ENCODE assay signal across 25 cellular contexts in the genomic region with DNA sequence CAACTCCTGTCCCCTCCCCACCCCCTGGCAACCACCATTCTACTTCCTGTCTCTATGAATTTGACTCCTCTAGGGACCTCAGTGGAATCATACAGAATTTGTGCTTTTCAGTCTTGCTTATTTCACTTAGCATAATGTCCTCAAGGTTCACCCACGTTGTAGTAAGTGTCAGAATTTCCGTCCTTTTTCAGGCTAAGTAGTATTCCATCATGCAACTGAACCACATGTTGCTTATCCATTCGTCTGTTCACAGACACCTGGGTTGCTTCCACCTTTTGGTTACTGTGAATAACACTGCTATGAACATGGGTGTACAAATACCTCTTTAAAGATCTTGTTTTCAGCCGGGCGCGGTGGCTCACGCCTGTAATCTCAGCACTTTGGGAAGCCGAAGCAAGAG.
"Had no signal": no experiment of that assay in that cellular context is flagged by ENCODE, and none has a peak within 500 bp of the region (broad histone marks: within the 10 kb centered on the region; RNA-seq: fewer than 3 reads in every experiment).

No MANE protein-coding gene starts in this region.

- H3K27me3 Mint-ChIP-seq: naive thymus-derived CD4-positive, alpha-beta T cell had no signal

- H3K4me3 ChIP-seq: neural progenitor cell, pancreas, prostate gland, right lobe of liver, sigmoid colon, stomach, thoracic aorta, thyroid gland, tibial nerve, upper lobe of left lung, uterus had no signal

- H3K9me3 ChIP-seq: pancreas, prostate gland, right lobe of liver, sigmoid colon, stomach, thoracic aorta, thyroid gland, tibial nerve, upper lobe of left lung, uterus had no signal

- H3K36me3 Mint-ChIP-seq: naive thymus-derived CD4-positive, alpha-beta T cell; natural killer cell; stimulated activated effector memory CD8-positive, alpha-beta T cell treated with anti-CD3 and anti-CD28 coated beads, Interleukin-12 subunit alpha, Interleukin-12 subunit beta, amount 100 ng/mL, for 72 hours; stimulated activated naive B cell treated with anti-CD40 and anti-IgM and Interleukin-4, amounts not matched to agents 10 μg/mL and 1 μg/mL and 100 μg/mL, for 72 hours had no signal

- H3K9me3 Mint-ChIP-seq: naive thymus-derived CD4-positive, alpha-beta T cell; natural killer cell; nephron; neural progenitor cell; stimulated activated effector memory CD8-positive, alpha-beta T cell treated with anti-CD3 and anti-CD28 coated beads, Interleukin-12 subunit alpha, Interleukin-12 subunit beta, amount 100 ng/mL, for 72 hours; stimulated activated naive B cell treated with anti-CD40 and anti-IgM and Interleukin-4, amounts not matched to agents 10 μg/mL and 1 μg/mL and 100 μg/mL, for 72 hours had no signal

- H3K27ac ChIP-seq: neural progenitor cell, pancreas, prostate gland, right lobe of liver, sigmoid colon, stomach, thoracic aorta, thyroid gland, tibial nerve, upper lobe of left lung, uterus had no signal

- H3K9ac ChIP-seq: neural progenitor cell had no signal

- H3K4me1 ChIP-seq: pancreas, right lobe of liver, sigmoid colon, tibial nerve, uterus had no signal

- ATAC-seq: naive thymus-derived CD4-positive, alpha-beta T cell; natural killer cell; pancreas; right cardiac atrium; right lobe of liver; stimulated activated effector memory CD8-positive, alpha-beta T cell treated with anti-CD3 and anti-CD28 coated beads, Interleukin-12 subunit alpha, Interleukin-12 subunit beta, amount 100 ng/mL, for 72 hours; stimulated activated naive B cell treated with anti-CD40 and anti-IgM and Interleukin-4, amounts not matched to agents 10 μg/mL and 1 μg/mL and 100 μg/mL, for 72 hours had no signal

- H3K27me3 ChIP-seq: neural progenitor cell, pancreas, right lobe of liver, thyroid gland, upper lobe of left lung, uterus had no signal

- DNase-seq: naive thymus-derived CD4-positive, alpha-beta T cell; natural killer cell; occipital lobe; right cardiac atrium; right lobe of liver; sigmoid colon; small intestine; stimulated activated CD4-positive, alpha-beta T cell treated with anti-CD3 and anti-CD28 coated beads, Interleukin-15, amount 100 ng/mL, for 24 hours; stimulated activated CD4-positive, alpha-beta T cell treated with anti-CD3 and anti-CD28 coated beads, Interleukin-2, amount 100 ng/mL, for 24 hours; stimulated activated CD4-positive, alpha-beta T cell treated with anti-CD3 and anti-CD28 coated beads, Interleukin-2, amount 100 ng/mL, for 48 hours; stimulated activated CD4-positive, alpha-beta T cell treated with anti-CD3 and anti-CD28 coated beads, Interleukin-4, amount 100 ng/mL, for 24 hours; stimulated activated naive B cell treated with anti-CD40 and anti-IgM and Interleukin-4, amounts not matched to agents 10 μg/mL and 1 μg/mL and 100 μg/mL, for 72 hours; stimulated activated naive CD4-positive, alpha-beta T cell treated with Interleukin-2 at 50 U/mL for 16 hours; stomach; thyroid gland; trophoblast cell; upper lobe of left lung; uterus had no signal

- H3K4me1 Mint-ChIP-seq: natural killer cell; nephron; stimulated activated effector memory CD8-positive, alpha-beta T cell treated with anti-CD3 and anti-CD28 coated beads, Interleukin-12 subunit alpha, Interleukin-12 subunit beta, amount 100 ng/mL, for 72 hours had no signal

- H3K4me3 Mint-ChIP-seq: naive thymus-derived CD4-positive, alpha-beta T cell; natural killer cell; nephron; neural progenitor cell; stimulated activated effector memory CD8-positive, alpha-beta T cell treated with anti-CD3 and anti-CD28 coated beads, Interleukin-12 subunit alpha, Interleukin-12 subunit beta, amount 100 ng/mL, for 72 hours; stimulated activated naive B cell treated with anti-CD40 and anti-IgM and Interleukin-4, amounts not matched to agents 10 μg/mL and 1 μg/mL and 100 μg/mL, for 72 hours had no signal

- H3K36me3 ChIP-seq: neural progenitor cell, pancreas, prostate gland, right lobe of liver, sigmoid colon, stomach, thoracic aorta, thyroid gland, tibial nerve, upper lobe of left lung, uterus had no signal

- H3K4me2 ChIP-seq: neural progenitor cell had no signal

- H3K27ac Mint-ChIP-seq: naive thymus-derived CD4-positive, alpha-beta T cell; natural killer cell; nephron; neural progenitor cell; stimulated activated effector memory CD8-positive, alpha-beta T cell treated with anti-CD3 and anti-CD28 coated beads, Interleukin-12 subunit alpha, Interleukin-12 subunit beta, amount 100 ng/mL, for 72 hours had no signal
